Comparison of ENCODE assay signal across 15 cellular contexts in the genomic region with DNA sequence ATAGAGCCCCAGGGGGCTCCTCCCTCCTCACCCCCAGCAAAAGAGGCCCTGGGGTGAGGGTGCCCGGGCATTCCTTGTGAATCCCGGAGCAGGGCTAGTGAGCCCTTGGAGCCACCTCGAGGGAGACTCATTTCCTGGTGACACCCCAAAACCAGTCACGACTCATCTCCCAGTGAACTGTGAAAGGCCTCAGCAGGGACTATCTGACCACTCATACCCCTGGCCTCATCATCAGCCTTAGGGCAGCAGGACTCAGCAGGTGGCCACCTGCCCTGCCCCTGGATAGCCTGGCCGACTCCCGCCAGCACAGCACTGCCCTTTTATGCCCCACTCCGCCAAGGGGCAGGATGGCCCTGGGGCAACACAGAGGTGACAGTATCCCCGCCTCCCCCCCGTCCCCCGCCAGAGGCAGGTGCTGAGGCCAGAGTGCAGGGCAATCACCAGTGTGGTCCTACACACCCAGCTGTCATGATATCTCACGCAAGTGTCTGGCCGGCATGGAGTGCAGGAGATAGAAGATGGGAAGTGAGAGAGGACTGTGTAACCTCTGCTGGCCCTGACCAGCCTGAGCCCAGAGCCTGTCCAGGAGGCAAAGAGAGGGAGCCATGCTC. TPM values are rescaled to one million over a fixed set of nuclear protein-coding genes. Genes with fewer than 3 reads are reported as not detected.
DNase-seq lines count a peak whose midpoint lies in the region; ATAC-seq and TF ChIP-seq lines count a peak whose summit lies in the region.
"Had no signal": no experiment of that assay in that cellular context is flagged by ENCODE, and none has a peak within 500 bp of the region (broad histone marks: within the 10 kb centered on the region; RNA-seq: fewer than 3 reads in every experiment).

No MANE protein-coding gene starts in this region.

- H3K4me3 ChIP-seq in hepatocyte (no peak overlapping the region), upper lobe of left lung (no peak overlapping the region)
- H3K4me3 ChIP-seq: upper lobe of right lung had no signal

- no peak for TF ChIP-seq CTCF in hepatocyte (IDR thresholded peaks at IDR 0.05; ENCODE audit: poor library complexity)
- no peak for TF ChIP-seq CTCF in upper lobe of left lung (IDR thresholded peaks at IDR 0.05)
- TF ChIP-seq CTCF in GM10266 (IDR thresholded peaks at IDR 0.05; ENCODE audit: control insufficient read depth, insufficient read depth, low read depth, missing control alignments): no peak

- DNase-seq in cardiac septum (ENCODE audit: low spot score) (peak; percentile 59), Right ventricle myocardium inferior (ENCODE audit: missing footprints) (no peak), RKO (ENCODE audit: low spot score) (peak; percentile 80), hepatocyte (ENCODE audit: low spot score) (peak; percentile 5), upper lobe of left lung (peak; percentile 16 to 63), NCI-H2171 treated with DMSO at 0.1 percent for 48 hours (lab: John Stamatoyannopoulos, UW) (no peak), GM10266 (ENCODE audit: extremely low spot score) (no peak)
- DNase-seq in NK-92 treated with Interleukin-12 subunit alpha and Interleukin-12 subunit beta, amount 100 ng/mL, for 24 hours (lab: John Stamatoyannopoulos, UW): no peak
- DNase-seq: activated T-cell treated with anti-CD3 and anti-CD28 coated beads, Interleukin-2, amount 50 U/mL, for 72 hours; anterior cingulate cortex; dermis blood vessel endothelial cell; NCI-H2081 treated with DMSO at 0.1 percent for 48 hours; upper lobe of right lung had no signal

- no peaks in the 10 kb centered on the region for H4K20me1 ChIP-seq in hepatocyte (ENCODE audit: insufficient read depth, poor library complexity, severe bottlenecking)

- H3K27me3 ChIP-seq in hepatocyte (no peaks in the 10 kb centered on the region), upper lobe of left lung (no peaks in the 10 kb centered on the region)
- H3K27me3 ChIP-seq: upper lobe of right lung had no signal

- intact Hi-C loops in cardiac septum (cut with DNase I): loop anchor here (2.0 kb wide), 1 partner anchor 19 kb away; no protein-coding TSS in a partner anchor
- intact Hi-C loops in Right ventricle myocardium inferior (cut with DNase I): loop anchor here (2.0 kb wide), 1 partner anchor 23 kb away; no protein-coding TSS in a partner anchor

- no peak for TF ChIP-seq POLR2A in upper lobe of left lung (IDR thresholded peaks at IDR 0.05)

- H3K27ac ChIP-seq in hepatocyte (no peak overlapping the region), upper lobe of left lung (no peak overlapping the region)
- H3K27ac ChIP-seq: parathyroid adenoma, upper lobe of right lung had no signal

- ATAC-seq in Right ventricle myocardium inferior (no peak), upper lobe of left lung (ENCODE audit: low FRiP score in 2 of 2) (no peak)
- ATAC-seq: activated T-cell treated with anti-CD3 and anti-CD28 coated beads, Interleukin-2, amount 50 U/mL, for 72 hours; upper lobe of right lung had no signal

- TF ChIP-seq EP300 in upper lobe of left lung (IDR thresholded peaks at IDR 0.05): no peak

- no peaks in the 10 kb centered on the region for H3K79me2 ChIP-seq in hepatocyte
- H3K79me2 ChIP-seq: parathyroid adenoma had no signal

- WGBS in hepatocyte (ENCODE audit: low lambda C conversion rate, missing lambda C conversion rate): 93% methylated on average over 12 of the region's 12 CpGs
- 90 to 91% methylated on average over 2 to 12 of the region's 12 CpGs for WGBS in upper lobe of left lung, 2 donors

- H3K36me3 ChIP-seq in hepatocyte (replicated peaks; ENCODE audit: insufficient read depth, low read depth) (no peaks in the 10 kb centered on the region), upper lobe of left lung (no peaks in the 10 kb centered on the region)
- H3K36me3 ChIP-seq: upper lobe of right lung had no signal

- no peak overlapping the region for H3K4me2 ChIP-seq in hepatocyte

- H2AFZ ChIP-seq in hepatocyte: no peak overlapping the region
- H2AFZ ChIP-seq: parathyroid adenoma had no signal

- H3K9me2 ChIP-seq in hepatocyte (replicated peaks; ENCODE audit: insufficient read depth): no peaks in the 10 kb centered on the region

- H3K4me1 ChIP-seq in hepatocyte (ENCODE audit: insufficient read depth) (peaks cover 21% of the 10 kb centered on the region), upper lobe of left lung (peaks cover 28 to 46% (median 40%) of the 10 kb centered on the region in 4 donors)
- H3K4me1 ChIP-seq: parathyroid adenoma had no signal

- H3K9me3 ChIP-seq in hepatocyte (ENCODE audit: low read depth) (no peaks in the 10 kb centered on the region), upper lobe of left lung (no peaks in the 10 kb centered on the region)
- H3K9me3 ChIP-seq: upper lobe of right lung had no signal

RNA-seq across cellular contexts. Expression of gene SNCG, which starts 3.2 kb away (rescaled TPM):
- 9.3 TPM for total RNA-seq in cardiac septum
- 24.7 TPM for total RNA-seq in Right ventricle myocardium inferior
- 2.7 and 12.1 TPM in 2 replicates for total RNA-seq in hepatocyte
- polyA plus RNA-seq in hepatocyte: 14.6 and 18.5 TPM in 2 replicates
- total RNA-seq in upper lobe of left lung: 10 to 100 TPM in 1 of 6 donors, 1 to 10 TPM in 4, not detected in 1; 2.9 to 24.7 (median 6.4) TPM
- total RNA-seq: activated T-cell treated with anti-CD3 and anti-CD28 coated beads, Interleukin-2, amount 50 U/mL, for 72 hours had no signal

RNA-seq across cellular contexts. Expression of gene MMRN2, which starts 4.2 kb away (rescaled TPM):
- total RNA-seq in cardiac septum: 28.0 TPM
- total RNA-seq in Right ventricle myocardium inferior: 35.8 TPM
- 1.9 and 4.9 TPM in 2 replicates for total RNA-seq in hepatocyte
- 1.9 and 2.2 TPM in 2 replicates for polyA plus RNA-seq in hepatocyte
- total RNA-seq in upper lobe of left lung: 10 to 100 TPM; 18.8 to 76.8 (median 31.3) TPM

RNA-seq across cellular contexts. Expression of gene ADIRF, which starts 6.7 kb away (rescaled TPM):
- total RNA-seq in cardiac septum: 33.0 TPM
- total RNA-seq in Right ventricle myocardium inferior: 54.6 TPM
- total RNA-seq in hepatocyte: not detected in 2 replicates
- polyA plus RNA-seq in hepatocyte: not detected in 2 replicates
- 100 to 1,000 TPM in 5 of 6 donors, 10 to 100 TPM in 1; 51.3 to 202 (median 164) TPM for total RNA-seq in upper lobe of left lung
- total RNA-seq: activated T-cell treated with anti-CD3 and anti-CD28 coated beads, Interleukin-2, amount 50 U/mL, for 72 hours; mesothelial cell of epicardium had no signal

RNA-seq across cellular contexts. Expression of gene FAM25A, which starts 58.5 kb away (rescaled TPM):
- total RNA-seq in cardiac septum (not detected), Right ventricle myocardium inferior (not detected), hepatocyte (not detected in 2 replicates), upper lobe of left lung (not detected)
- polyA plus RNA-seq in hepatocyte: 0.57 TPM in 1 of 2 replicates, not detected in the other
- total RNA-seq: activated T-cell treated with anti-CD3 and anti-CD28 coated beads, Interleukin-2, amount 50 U/mL, for 72 hours; dermis blood vessel endothelial cell; mesothelial cell of epicardium; upper lobe of right lung had no signal

Comparison
In these comparisons a context has a peak if more than half of its experiments do, and no peak if none do; other contexts are left out.
1. DNase-seq: peak in cardiac septum (single experiment), RKO (single experiment), hepatocyte (single experiment) and upper lobe of left lung (2 of 2); none in Right ventricle myocardium inferior (single experiment), NK-92 treated with Interleukin-12 subunit alpha and Interleukin-12 subunit beta, amount 100 ng/mL, for 24 hours (single experiment), NCI-H2171 treated with DMSO at 0.1 percent for 48 hours (single experiment) and GM10266 (single experiment).
2. RNA of gene ADIRF, which starts 6.7 kb away (total RNA-seq): 51.3 to 202 TPM in upper lobe of left lung, 54.6 TPM in Right ventricle myocardium inferior (single experiment) and 33.0 TPM in cardiac septum (single experiment); not detected in hepatocyte; every median in the first group is over 10 times any median in the second.